ENCODE assay signal across 9 cellular contexts in genomic region chr6:139262519-139263300, GRCh38. TPM values are rescaled to one million over a fixed set of nuclear protein-coding genes. Genes with fewer than 3 reads are reported as not detected.
A peak's percentile ranks its signal among the peaks of the same experiment; 100 is the strongest.
DNase-seq lines count a peak whose midpoint lies in the region; ATAC-seq lines count a peak whose summit lies in the region.
"Had no signal": no experiment of that assay in that cellular context is flagged by ENCODE, and none has a peak within 500 bp of the region (broad histone marks: within the 10 kb centered on the region; RNA-seq: fewer than 3 reads in every experiment).

No MANE protein-coding gene starts in this region.

- peak overlapping the region; percentile 67 for H3K4me3 ChIP-seq in CD4-positive, CD25-positive, alpha-beta regulatory T cell (ENCODE audit: low read depth, low read length)

- H3K36me3 ChIP-seq in CD4-positive, CD25-positive, alpha-beta regulatory T cell (ENCODE audit: control insufficient read depth, insufficient read depth, low read length), result no peaks in the 10 kb centered on the region

- no peaks in the 10 kb centered on the region for H3K27me3 ChIP-seq in CD4-positive, CD25-positive, alpha-beta regulatory T cell (ENCODE audit: control insufficient read depth, insufficient read depth, low read length)

- H3K9me3 Mint-ChIP-seq in CD4-positive, CD25-positive, alpha-beta regulatory T cell, result peaks cover 0 to 2% (median 0%) of the 10 kb centered on the region in 7 donors
- H3K9me3 Mint-ChIP-seq in activated CD4-positive, alpha-beta memory T cell treated with anti-CD3 and anti-CD28 coated beads, Interleukin-2, amount 10 ng/mL, durations not matched to agents 7 days and 5 days, result no peaks in the 10 kb centered on the region

- H3K4me3 Mint-ChIP-seq in CD4-positive, CD25-positive, alpha-beta regulatory T cell, result peak overlapping the region; percentile 47 to 81 (median 61)
- H3K4me3 Mint-ChIP-seq in activated CD4-positive, alpha-beta memory T cell treated with anti-CD3 and anti-CD28 coated beads, Interleukin-2, amount 10 ng/mL, durations not matched to agents 7 days and 5 days, result peak overlapping the region; percentile 46

- no peaks in the 10 kb centered on the region for H3K27me3 Mint-ChIP-seq in CD4-positive, CD25-positive, alpha-beta regulatory T cell
- H3K27me3 Mint-ChIP-seq in activated CD4-positive, alpha-beta memory T cell treated with anti-CD3 and anti-CD28 coated beads, Interleukin-2, amount 10 ng/mL, durations not matched to agents 7 days and 5 days, result no peaks in the 10 kb centered on the region

- peak overlapping the region; percentile 49 for H3K27ac ChIP-seq in CD4-positive, CD25-positive, alpha-beta regulatory T cell (ENCODE audit: insufficient read depth, low read length, poor library complexity, severe bottlenecking)

- no peaks in the 10 kb centered on the region for H3K9me3 ChIP-seq in CD4-positive, CD25-positive, alpha-beta regulatory T cell (ENCODE audit: control insufficient read depth in 2 of 2, low read length in 2 of 2)

- DNase-seq in CD4-positive, CD25-positive, alpha-beta regulatory T cell, result peak in 2 of 3 donors; percentile 36 to 64
- peak; percentile 32 for DNase-seq in activated CD4-positive, alpha-beta memory T cell treated with anti-CD3 and anti-CD28 coated beads, Interleukin-2, amount 10 ng/mL, durations not matched to agents 7 days and 5 days
- DNase-seq in renal cortical epithelial cell (ENCODE audit: low read depth) (peak; percentile 6), GM19240 (ENCODE audit: insufficient read length, low spot score) (no peak), NCI-H1436 (lab: John Stamatoyannopoulos, UW) (no peak), COLO668 (lab: John Stamatoyannopoulos, UW; ENCODE audit: unreplicated experiment) (no peak)

- CTCF ChIA-PET in activated CD4-positive, alpha-beta memory T cell treated with anti-CD3 and anti-CD28 coated beads, Interleukin-2, amount 10 ng/mL, durations not matched to agents 7 days and 5 days (lab: Charles Lee), result interaction anchor here (0.5 to 2.3 kb wide), 13 partner anchors 10 to 125 kb away, joined by 3 to 12 read pairs (median 4); partner anchors contain the start of gene TXLNB

- peak overlapping the region; percentile 80 to 88 (median 82) for H3K27ac Mint-ChIP-seq in CD4-positive, CD25-positive, alpha-beta regulatory T cell
- peak overlapping the region; percentile 74 for H3K27ac Mint-ChIP-seq in activated CD4-positive, alpha-beta memory T cell treated with anti-CD3 and anti-CD28 coated beads, Interleukin-2, amount 10 ng/mL, durations not matched to agents 7 days and 5 days

- peaks cover 10% of the 10 kb centered on the region for H3K36me3 Mint-ChIP-seq in CD4-positive, CD25-positive, alpha-beta regulatory T cell
- no peaks in the 10 kb centered on the region for H3K36me3 Mint-ChIP-seq in activated CD4-positive, alpha-beta memory T cell treated with anti-CD3 and anti-CD28 coated beads, Interleukin-2, amount 10 ng/mL, durations not matched to agents 7 days and 5 days (ENCODE audit: low read depth)

- H3K4me1 Mint-ChIP-seq in CD4-positive, CD25-positive, alpha-beta regulatory T cell, result peaks cover 17 to 34% (median 24%) of the 10 kb centered on the region in 4 donors
- peaks cover 26% of the 10 kb centered on the region for H3K4me1 Mint-ChIP-seq in activated CD4-positive, alpha-beta memory T cell treated with anti-CD3 and anti-CD28 coated beads, Interleukin-2, amount 10 ng/mL, durations not matched to agents 7 days and 5 days

- peak; percentile 75 to 76 for ATAC-seq in CD4-positive, CD25-positive, alpha-beta regulatory T cell (ENCODE audit: low read depth in 2 of 2)
- ATAC-seq in GM19397 (IDR thresholded peaks at IDR 0.05; ENCODE audit: unreplicated experiment), result peak; percentile 76
- peak; percentile 95 for ATAC-seq in HG03439 (IDR thresholded peaks at IDR 0.05; ENCODE audit: unreplicated experiment)

- H3K4me1 ChIP-seq in CD4-positive, CD25-positive, alpha-beta regulatory T cell (ENCODE audit: control insufficient read depth, insufficient read depth, low read length, poor library complexity, severe bottlenecking), result peaks cover 20% of the 10 kb centered on the region

- POLR2A ChIA-PET in activated CD4-positive, alpha-beta memory T cell treated with anti-CD3 and anti-CD28 coated beads, Interleukin-2, amount 10 ng/mL, durations not matched to agents 7 days and 5 days (lab: Charles Lee), result interaction anchor here (0.7 to 2.9 kb wide), 9 partner anchors 9 to 112 kb away, joined by 3 to 26 read pairs (median 6); partner anchors contain the start of genes CITED2 and TXLNB

RNA-seq across cellular contexts. Expression of gene TXLNB, which starts 29.1 kb away (rescaled TPM):
- total RNA-seq in CD4-positive, CD25-positive, alpha-beta regulatory T cell, result 0.47 TPM
- polyA plus RNA-seq in CD4-positive, CD25-positive, alpha-beta regulatory T cell, result under 1 TPM; 0.16 to 0.31 (median 0.21) TPM
- under 1 TPM; 0.60 to 0.90 TPM for total RNA-seq in activated CD4-positive, alpha-beta memory T cell treated with anti-CD3 and anti-CD28 coated beads, Interleukin-2, amount 10 ng/mL, durations not matched to agents 7 days and 5 days
- total RNA-seq in renal cortical epithelial cell, result 0.05 TPM in 1 of 2 replicates, not detected in the other
- polyA plus RNA-seq: neural cell had no signal

Comparison
In these comparisons a context has a peak if more than half of its experiments do, and no peak if none do; other contexts are left out.
1. DNase-seq: peak in CD4-positive, CD25-positive, alpha-beta regulatory T cell (2 of 3), activated CD4-positive, alpha-beta memory T cell treated with anti-CD3 and anti-CD28 coated beads, Interleukin-2, amount 10 ng/mL, durations not matched to agents 7 days and 5 days (single experiment) and renal cortical epithelial cell (single experiment); none in GM19240 (single experiment), NCI-H1436 (single experiment) and COLO668 (single experiment).
2. Peak in every context shown above with its lines, with median percentiles within 50 percentile points of each other: ATAC-seq.